Comparison of ENCODE assay signal across 30 cellular contexts in the genomic region with DNA sequence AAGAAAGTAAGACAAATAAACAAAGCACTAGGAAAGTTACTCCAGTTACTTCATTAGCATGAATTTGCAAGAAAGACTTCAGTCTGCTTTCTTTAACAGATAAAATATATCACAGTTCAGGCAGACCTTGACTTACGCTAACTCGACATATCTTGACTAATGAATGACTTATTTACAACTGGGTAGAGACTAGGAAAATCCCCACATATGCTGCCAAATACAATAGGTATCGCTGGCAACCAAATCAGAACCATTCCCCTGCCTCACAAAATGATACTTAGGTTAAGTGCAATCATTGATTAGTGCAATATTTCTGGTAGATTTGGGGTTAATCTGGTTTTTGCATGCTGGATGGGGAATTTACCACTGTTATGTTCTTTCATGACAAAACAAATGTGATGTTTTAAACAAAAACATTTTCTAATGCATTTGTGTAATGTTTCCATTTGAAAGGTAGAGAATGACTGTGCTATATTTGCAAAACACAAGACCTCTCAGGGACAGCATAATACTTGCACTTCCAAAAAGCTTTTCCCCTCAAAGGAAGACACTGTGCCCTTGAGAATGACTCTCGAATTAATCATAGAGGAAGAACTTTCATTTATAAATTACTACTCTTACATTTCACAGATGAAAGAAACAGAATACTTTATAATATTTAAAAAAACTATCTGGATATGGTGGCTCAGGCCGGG.
DNase-seq lines count a peak whose midpoint lies in the region; ATAC-seq, FAIRE-seq and TF ChIP-seq lines count a peak whose summit lies in the region.
"Had no signal": no experiment of that assay in that cellular context is flagged by ENCODE, and none has a peak within 500 bp of the region (broad histone marks: within the 10 kb centered on the region; RNA-seq: fewer than 3 reads in every experiment).

No MANE protein-coding gene starts in this region.

- H3K14ac ChIP-seq in H9 (ENCODE audit: insufficient read depth, low read length), result no peak overlapping the region

- ATAC-seq in WTC11, result peak; percentile 51
- ATAC-seq in HG02610 (IDR thresholded peaks at IDR 0.05; ENCODE audit: unreplicated experiment), result no peak
- ATAC-seq: A549, GM12878, PC-3, Right ventricle myocardium inferior, SK-N-SH treated with all-trans-retinoic acid at 6 μM for 48 hours had no signal

- no peaks in the 10 kb centered on the region for H3K79me2 ChIP-seq in H9 (ENCODE audit: insufficient read depth, low read length)

- no peak overlapping the region for H4K91ac ChIP-seq in H9 (ENCODE audit: insufficient read length, low read depth, low read length)

- CTCF ChIA-PET in WTC11 (lab: Charles Lee), result no interaction called here

- H3K23me2 ChIP-seq in H9 (ENCODE audit: insufficient read length, low read depth, low read length, poor library complexity, severe bottlenecking), result no peaks in the 10 kb centered on the region

- peak overlapping the region; percentile 47 for H3K27ac ChIP-seq in H9 (ENCODE audit: insufficient read length, low read depth, low read length)
- no peak overlapping the region for H3K27ac ChIP-seq in small intestine (ENCODE audit: low read depth in 1 of 2, low read length in 1 of 2)
- H3K27ac ChIP-seq: A549, KMS-11, SJCRH30 had no signal

- H2BK12ac ChIP-seq in H9 (ENCODE audit: insufficient read length, low read depth, low read length), result no peak overlapping the region

- H3K36me3 Mint-ChIP-seq in H9 (ENCODE audit: insufficient read depth in 1 of 3, low read depth in 3 of 3) (peaks cover 0 to 4% (median 3%) of the 10 kb centered on the region in 3 experiments; a peak in 2 of 7 replicates), WTC11 (peaks cover 5% of the 10 kb centered on the region; the same call in 1 of the 2 replicates)
- no peaks in the 10 kb centered on the region for H3K36me3 Mint-ChIP-seq in activated CD4-positive, alpha-beta T cell treated with anti-CD3 and anti-CD28 coated beads, Interleukin-2, amount 10 ng/mL, durations not matched to agents 24 days and 14 days (ENCODE audit: low read depth)

- no peak for FAIRE-seq in small intestine (lab: Jason Lieb, UNC)
- FAIRE-seq: A549, GM12878 had no signal

- no peaks in the 10 kb centered on the region for H3K79me1 ChIP-seq in H9 (ENCODE audit: insufficient read depth, low read depth, low read length, poor library complexity, severe bottlenecking)

- H2BK120ac ChIP-seq in H9 (ENCODE audit: low read depth, low read length, poor library complexity, severe bottlenecking), result no peak overlapping the region

- H3K4me1 ChIP-seq in H9 (ENCODE audit: insufficient read depth, low read length), result peaks cover 5% of the 10 kb centered on the region; the same call in 1 of the 2 replicates
- no peaks in the 10 kb centered on the region for H3K4me1 ChIP-seq in small intestine (ENCODE audit: control insufficient read depth in 2 of 2, insufficient read depth in 1 of 2, low read depth in 1 of 2, low read length in 1 of 2)
- H3K4me1 ChIP-seq: A549, SJCRH30 had no signal

- H3K27ac Mint-ChIP-seq in H9 (peak overlapping the region in 2 of 3 experiments; percentile 83 to 85; a peak in 5 of 7 replicates), WTC11 (peak overlapping the region; percentile 76)
- H3K27ac Mint-ChIP-seq in activated CD4-positive, alpha-beta T cell treated with anti-CD3 and anti-CD28 coated beads, Interleukin-2, amount 10 ng/mL, durations not matched to agents 24 days and 14 days, result no peak overlapping the region
- H3K27ac Mint-ChIP-seq: CD4-positive, alpha-beta memory T cell; HFFc6 had no signal

- no peak overlapping the region for H2BK5ac ChIP-seq in H9 (ENCODE audit: insufficient read length, low read length)

- no peak overlapping the region for H4K5ac ChIP-seq in H9 (ENCODE audit: insufficient read length, low read depth, low read length)

- no peaks in the 10 kb centered on the region for H4K20me1 ChIP-seq in H9 (ENCODE audit: control insufficient read depth, insufficient read depth, insufficient read length)

- H3K27me3 Mint-ChIP-seq in H9 (ENCODE audit: low read depth) (peaks cover 3% of the 10 kb centered on the region; the same call in 1 of the 2 replicates), WTC11 (ENCODE audit: low read depth) (no peaks in the 10 kb centered on the region)
- no peaks in the 10 kb centered on the region for H3K27me3 Mint-ChIP-seq in activated CD4-positive, alpha-beta T cell treated with anti-CD3 and anti-CD28 coated beads, Interleukin-2, amount 10 ng/mL, durations not matched to agents 24 days and 14 days
- H3K27me3 Mint-ChIP-seq: CD4-positive, alpha-beta memory T cell had no signal

- H3K4me2 ChIP-seq in H9 (ENCODE audit: insufficient read depth, insufficient read length, low read length), result no peak overlapping the region
- H3K4me2 ChIP-seq: A549, KMS-11 had no signal

- no peak overlapping the region for H4K8ac ChIP-seq in H9 (replicated peaks; ENCODE audit: insufficient read length, low read depth, low read length)

- no peak for DNase-seq in H9
- no peak for DNase-seq in WTC11 (ENCODE audit: low spot score)
- peak; percentile 1 for DNase-seq in fibroblast of villous mesenchyme (ENCODE audit: low read depth)
- peak; percentile 8 for DNase-seq in small intestine
- DNase-seq in cardiac septum (ENCODE audit: low spot score), result no peak
- DNase-seq in activated CD4-positive, alpha-beta T cell treated with anti-CD3 and anti-CD28 coated beads, Interleukin-2, amount 10 ng/mL, durations not matched to agents 24 days and 14 days, result no peak
- DNase-seq in pons (ENCODE audit: low spot score), result no peak
- DNase-seq: C1 segment of cervical spinal cord; CD4-positive, alpha-beta memory T cell; COR-L47; GDM1; H7; HFFc6; IMR-90; NCI-H1048; NCI-H1417; NCI-H1694; NCI-H2029 treated with DMSO at 0.1 percent for 48 hours; NCI-H446 treated with DMSO at 0.1 percent for 48 hours; NCI-H526; NCI-H82; NK-92 treated with Interleukin-12 subunit alpha and Interleukin-12 subunit beta, amount 100 ng/mL, for 24 hours; PC-3; SJCRH30 had no signal

- intact Hi-C loops in cardiac septum (cut with DNase I), result no loop called here
- intact Hi-C loops in activated CD4-positive, alpha-beta T cell treated with anti-CD3 and anti-CD28 coated beads, Interleukin-2, amount 10 ng/mL, durations not matched to agents 24 days and 14 days (cut with micrococcal nuclease), result no loop called here

- peaks cover 35 to 37% of the 10 kb centered on the region in 2 experiments for H3K4me1 Mint-ChIP-seq in H9
- peaks cover 42% of the 10 kb centered on the region for H3K4me1 Mint-ChIP-seq in WTC11
- no peaks in the 10 kb centered on the region for H3K4me1 Mint-ChIP-seq in activated CD4-positive, alpha-beta T cell treated with anti-CD3 and anti-CD28 coated beads, Interleukin-2, amount 10 ng/mL, durations not matched to agents 24 days and 14 days

- H3K23ac ChIP-seq in H9 (ENCODE audit: insufficient read length, low read depth, low read length), result no peak overlapping the region

- TF ChIP-seq CTCF in H9 (conservative IDR thresholded peaks at IDR 0.05) (no peak), WTC11 (IDR thresholded peaks at IDR 0.05) (no peak), fibroblast of villous mesenchyme (IDR thresholded peaks at IDR 0.05; ENCODE audit: insufficient read depth, low read depth, low read length) (no peak)

- H3T11ph ChIP-seq in H9 (ENCODE audit: low read length), result no peak overlapping the region

- H3K9me3 ChIP-seq in H9 (ENCODE audit: control insufficient read depth, low read depth, low read length) (no peaks in the 10 kb centered on the region), small intestine (ENCODE audit: control insufficient read depth, low read depth) (no peaks in the 10 kb centered on the region)
- H3K9me3 ChIP-seq: A549, SJCRH30 had no signal

- no CpG with 5 or more reads among the region's 5 CpGs for WGBS in H9 (ENCODE audit: extremely low coverage, insufficient read length, low lambda C conversion rate)
- WGBS in small intestine, 3 donors, result 59 to 69% (median 62%) methylated on average over 5 of the region's 5 CpGs

- no peak overlapping the region for H2BK15ac ChIP-seq in H9 (ENCODE audit: low read depth, low read length)

- H3K9me3 Mint-ChIP-seq in H9 (no peaks in the 10 kb centered on the region; a peak in 1 of 5 replicates), WTC11 (no peaks in the 10 kb centered on the region; the same call in 1 of the 2 replicates)
- no peaks in the 10 kb centered on the region for H3K9me3 Mint-ChIP-seq in activated CD4-positive, alpha-beta T cell treated with anti-CD3 and anti-CD28 coated beads, Interleukin-2, amount 10 ng/mL, durations not matched to agents 24 days and 14 days

- no peak overlapping the region for H2BK20ac ChIP-seq in H9 (ENCODE audit: low read depth, low read length, poor library complexity, severe bottlenecking)

- H3K9ac ChIP-seq in H9 (ENCODE audit: extremely low read depth, insufficient read length, low read length), result no peak overlapping the region
- H3K9ac ChIP-seq: KMS-11 had no signal

- H2AK5ac ChIP-seq in H9 (ENCODE audit: insufficient read length, low read length), result no peak overlapping the region

- H3K18ac ChIP-seq in H9 (ENCODE audit: insufficient read length, low read depth, low read length), result no peak overlapping the region

- H2AFZ ChIP-seq in H9 (ENCODE audit: low read length), result no peak overlapping the region

- H3K36me3 ChIP-seq in small intestine (ENCODE audit: control insufficient read depth in 2 of 2, insufficient read depth in 2 of 2, low read length in 2 of 2), result no peaks in the 10 kb centered on the region
- H3K36me3 ChIP-seq: SJCRH30 had no signal

- H3K4ac ChIP-seq in H9 (ENCODE audit: low read depth, low read length), result no peak overlapping the region

- H3K56ac ChIP-seq in H9 (ENCODE audit: insufficient read length, low read depth, low read length), result no peak overlapping the region

- H3K4me3 ChIP-seq in fibroblast of villous mesenchyme (ENCODE audit: low read depth, low read length), result no peak overlapping the region
- H3K4me3 ChIP-seq in small intestine (ENCODE audit: low read depth in 1 of 2, low read length in 2 of 2), result no peak overlapping the region
- H3K4me3 ChIP-seq: A549, GM12878, SJCRH30 had no signal

- H3K27me3 ChIP-seq in H9 (ENCODE audit: insufficient read depth, low read length), result no peaks in the 10 kb centered on the region
- H3K27me3 ChIP-seq in small intestine (ENCODE audit: control insufficient read depth in 2 of 2, insufficient read depth in 2 of 2, low read length in 2 of 2), result no peaks in the 10 kb centered on the region
- H3K27me3 ChIP-seq: SJCRH30 had no signal

- POLR2A ChIA-PET in WTC11 (lab: Charles Lee), result no interaction called here

- H3K4me3 Mint-ChIP-seq in H9 (no peak overlapping the region), WTC11 (no peak overlapping the region)
- no peak overlapping the region for H3K4me3 Mint-ChIP-seq in activated CD4-positive, alpha-beta T cell treated with anti-CD3 and anti-CD28 coated beads, Interleukin-2, amount 10 ng/mL, durations not matched to agents 24 days and 14 days
- H3K4me3 Mint-ChIP-seq: CD4-positive, alpha-beta memory T cell; HFFc6 had no signal

TF ChIP-seq in WTC11, 78 proteins besides CTCF, POLR2A, EP300 and RAD21 (continues in another document):
- TF ChIP-seq, protein P1, sequence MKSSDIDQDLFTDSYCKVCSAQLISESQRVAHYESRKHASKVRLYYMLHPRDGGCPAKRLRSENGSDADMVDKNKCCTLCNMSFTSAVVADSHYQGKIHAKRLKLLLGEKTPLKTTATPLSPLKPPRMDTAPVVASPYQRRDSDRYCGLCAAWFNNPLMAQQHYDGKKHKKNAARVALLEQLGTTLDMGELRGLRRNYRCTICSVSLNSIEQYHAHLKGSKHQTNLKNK (CRISPR knock-in tag; IDR thresholded peaks at IDR 0.05), result no peak
- TF ChIP-seq ELF4 (CRISPR knock-in tag; IDR thresholded peaks at IDR 0.05; ENCODE audit: low read depth), result no peak

Comparison
In these comparisons a context has a peak if more than half of its experiments do, and no peak if none do; other contexts are left out.
1. DNase-seq: peak in fibroblast of villous mesenchyme (single experiment) and small intestine (single experiment); none in H9 (single experiment), WTC11 (single experiment), cardiac septum (single experiment), activated CD4-positive, alpha-beta T cell treated with anti-CD3 and anti-CD28 coated beads, Interleukin-2, amount 10 ng/mL, durations not matched to agents 24 days and 14 days (single experiment) and pons (single experiment).